Comparison of ENCODE assay signal across 1 cellular context in genomic region chr1:218874313-218874712, GRCh38.
TF ChIP-seq lines count a peak whose summit lies in the region.

No MANE protein-coding gene starts in this region.

TF ChIP-seq in HCT116, 20 proteins besides CTCF, POLR2A, EP300 and RAD21 (continued from another document):
- TF ChIP-seq ATF3 (IDR thresholded peaks at IDR 0.05) = no peak
- TF ChIP-seq REST (IDR thresholded peaks at IDR 0.05; ENCODE audit: low read depth) = no peak
